In the genomic region with DNA sequence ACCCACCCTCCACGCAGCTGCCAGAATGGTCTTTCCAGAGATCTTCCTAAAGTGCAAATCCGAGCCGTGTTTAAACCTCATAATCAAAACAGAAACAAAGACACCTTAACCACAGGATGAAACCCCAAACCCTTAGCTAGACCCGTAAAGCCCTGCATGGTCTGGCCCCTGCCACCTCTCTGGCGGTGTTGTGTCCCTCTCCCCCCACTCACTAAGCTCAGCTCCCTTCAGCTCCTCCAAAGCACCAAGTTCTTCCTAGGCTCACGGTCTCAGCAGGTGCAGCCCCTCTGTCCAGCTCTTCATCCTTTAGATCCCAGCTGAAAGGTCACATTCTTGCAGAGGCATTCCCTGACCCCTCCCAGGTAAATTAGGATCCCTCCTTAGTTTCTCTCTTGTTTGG, we compare ENCODE assay signal across 24 cellular contexts. TPM values are rescaled to one million over a fixed set of nuclear protein-coding genes. Genes with fewer than 3 reads are reported as not detected.
DNase-seq lines count a peak whose midpoint lies in the region; ATAC-seq, FAIRE-seq and TF ChIP-seq lines count a peak whose summit lies in the region.
"Had no signal": no experiment of that assay in that cellular context is flagged by ENCODE, and none has a peak within 500 bp of the region (broad histone marks: within the 10 kb centered on the region; RNA-seq: fewer than 3 reads in every experiment).

No MANE protein-coding gene starts in this region.

- H4K5ac ChIP-seq in H1 (ENCODE audit: insufficient read length, low read depth, low read length) = no peak overlapping the region

- H3K27ac Mint-ChIP-seq in CD4-positive, alpha-beta memory T cell = peak overlapping the region in 1 of 7 donors; percentile 88
- H3K27ac Mint-ChIP-seq: mesothelial cell of epicardium had no signal

- no peaks in the 10 kb centered on the region for H3K79me2 ChIP-seq in H1 (ENCODE audit: control insufficient read depth in 1 of 2, insufficient read depth in 2 of 2, low read length in 2 of 2)

- H3K4me1 ChIP-seq in CD4-positive, alpha-beta memory T cell (ENCODE audit: insufficient read depth, low read length) = peaks cover 18% of the 10 kb centered on the region
- H3K4me1 ChIP-seq in H1 (replicated peaks in 1 of 4; ENCODE audit: control insufficient read depth in 3 of 4, insufficient read depth in 4 of 4, low read length in 3 of 4) = peaks cover 0 to 18% (median 4%) of the 10 kb centered on the region in 4 experiments; a peak in 4 of 7 replicates
- peaks cover 0 to 6% of the 10 kb centered on the region in 2 donors for H3K4me1 ChIP-seq in neuronal stem cell (ENCODE audit: control insufficient read depth in 2 of 2, insufficient read depth in 1 of 2, low read depth in 1 of 2, low read length in 2 of 2)
- H3K4me1 ChIP-seq: BE2C had no signal

- no peak for DNase-seq in CD4-positive, alpha-beta memory T cell
- DNase-seq in H7 = peak; percentile 7
- DNase-seq in H1 (ENCODE audit: low read depth in 1 of 2, low spot score in 2 of 2) = no peak
- DNase-seq in neuronal stem cell (ENCODE audit: low spot score) = no peak
- no peak for DNase-seq in stimulated activated naive CD8-positive, alpha-beta T cell treated with anti-CD3 and anti-CD28 coated beads, Interleukin-15, Interleukin-2, amounts not matched to agents 100 U/mL and 50 U/mL, for 24 hours
- DNase-seq in HPDE6-E6E7 (ENCODE audit: extremely low spot score) = no peak
- DNase-seq: activated CD4-positive, alpha-beta memory T cell treated with anti-CD3 and anti-CD28 coated beads, Interleukin-2, amount 10 ng/mL, durations not matched to agents 7 days and 5 days; activated T-cell treated with anti-CD3 and anti-CD28 coated beads, Interleukin-2, amount 50 U/mL, for 24 hours; amniotic stem cell; BE2C; DMS 273 treated with DMSO at 0.1 percent for 48 hours; dorsolateral prefrontal cortex; erythroblast; gastrocnemius medialis; left cardiac atrium; NCI-H526 treated with DMSO at 0.1 percent for 48 hours; retina; T-cell; thyroid gland had no signal

- peaks cover 10 to 17% of the 10 kb centered on the region in 2 donors for H3K27me3 Mint-ChIP-seq in CD4-positive, alpha-beta memory T cell

- H4K91ac ChIP-seq in H1 (replicated peaks; ENCODE audit: insufficient read length, low read length) = no peak overlapping the region
- no peak overlapping the region for H4K91ac ChIP-seq in neuronal stem cell (ENCODE audit: low read depth, low read length, poor library complexity)

- H2BK120ac ChIP-seq in H1 (replicated peaks; ENCODE audit: low read depth, low read length) (no peak overlapping the region), neuronal stem cell (ENCODE audit: low read depth, low read length) (peak overlapping the region; percentile 11)

- no peak overlapping the region for H3K4me2 ChIP-seq in H1 (ENCODE audit: insufficient read depth in 1 of 2, low read depth in 2 of 2, low read length in 2 of 2)
- no peak overlapping the region for H3K4me2 ChIP-seq in neuronal stem cell (ENCODE audit: insufficient read depth, low read length, poor library complexity, severe bottlenecking)

- no peak overlapping the region for H3K27ac ChIP-seq in CD4-positive, alpha-beta memory T cell (ENCODE audit: low read depth, low read length)
- H3K27ac ChIP-seq in H1 (ENCODE audit: low read depth, low read length) = no peak overlapping the region
- no peak overlapping the region for H3K27ac ChIP-seq in neuronal stem cell (replicated peaks; ENCODE audit: low read length)
- H3K27ac ChIP-seq: neutrophil, thyroid gland had no signal

- WGBS in H1 (ENCODE audit: extremely low coverage in 1 of 2, insufficient coverage in 1 of 2, insufficient read length in 1 of 2, insufficient replicate concordance in 2 of 2, low coverage in 1 of 2, low lambda C conversion rate in 2 of 2, missing lambda C conversion rate in 1 of 2), 2 experiments = 85% methylated on average over 6 of the region's 6 CpGs; no CpG with 5 or more reads in 1 of the 2 experiments
- WGBS in neuronal stem cell (ENCODE audit: extremely low coverage in 2 of 2, insufficient read length in 2 of 2, insufficient replicate concordance in 1 of 2), 2 donors = no CpG with 5 or more reads among the region's 6 CpGs

- H3K9me3 Mint-ChIP-seq in CD4-positive, alpha-beta memory T cell = no peaks in the 10 kb centered on the region
- H3K9me3 Mint-ChIP-seq: activated CD4-positive, alpha-beta memory T cell treated with anti-CD3 and anti-CD28 coated beads, Interleukin-2, amount 10 ng/mL, durations not matched to agents 7 days and 5 days; activated T-cell treated with anti-CD3 and anti-CD28 coated beads, Interleukin-2, amount 50 U/mL, for 24 hours; mesothelial cell of epicardium; T-cell had no signal

- H2BK12ac ChIP-seq in H1 (ENCODE audit: low read depth, low read length) (no peak overlapping the region), neuronal stem cell (ENCODE audit: low read length) (no peak overlapping the region)

- H3K27me3 ChIP-seq in CD4-positive, alpha-beta memory T cell (ENCODE audit: insufficient read depth, low read length) = peaks cover 7% of the 10 kb centered on the region
- H3K27me3 ChIP-seq in H7 (ENCODE audit: control insufficient read depth, insufficient read depth, low read length) = peaks cover 26% of the 10 kb centered on the region
- peaks cover 0 to 5% (median 2%) of the 10 kb centered on the region in 4 experiments; a peak in 4 of 7 replicates for H3K27me3 ChIP-seq in H1 (replicated peaks in 1 of 4; ENCODE audit: control insufficient read depth in 3 of 4, extremely low read depth in 1 of 4, insufficient read depth in 3 of 4, low read length in 3 of 4)
- peaks cover 0 to 65% (median 11%) of the 10 kb centered on the region in 3 experiments for H3K27me3 ChIP-seq in neuronal stem cell (ENCODE audit: control insufficient read depth in 3 of 3, insufficient read depth in 3 of 3, low read depth in 1 of 3, low read length in 3 of 3)
- H3K27me3 ChIP-seq: dorsolateral prefrontal cortex, thyroid gland had no signal

- H2AFZ ChIP-seq in H1 (ENCODE audit: low read length) = no peak overlapping the region
- H2AFZ ChIP-seq in neuronal stem cell (ENCODE audit: low read length) = no peak overlapping the region

- H3K4ac ChIP-seq in H1 (replicated peaks; ENCODE audit: insufficient read length, low read depth, low read length) (no peak overlapping the region), neuronal stem cell (ENCODE audit: low read length) (no peak overlapping the region)

- H3K23me2 ChIP-seq in H1 (ENCODE audit: low read depth, low read length) = peaks cover 6% of the 10 kb centered on the region; the same call in 1 of the 2 replicates

- no peak overlapping the region for H3K4me3 ChIP-seq in CD4-positive, alpha-beta memory T cell (ENCODE audit: low read length in 2 of 2)
- H3K4me3 ChIP-seq in H7 (ENCODE audit: insufficient read depth, low read depth, low read length) (no peak overlapping the region), H1 (ENCODE audit: extremely low read depth in 1 of 4, insufficient read depth in 2 of 4, low read depth in 3 of 4, low read length in 4 of 4) (no peak overlapping the region), neuronal stem cell (ENCODE audit: low read length in 2 of 2) (no peak overlapping the region)
- H3K4me3 ChIP-seq: dorsolateral prefrontal cortex, gastrocnemius medialis, thyroid gland had no signal

- TF ChIP-seq EP300 in H1 (IDR thresholded peaks at IDR 0.05; ENCODE audit: borderline replicate concordance in 1 of 2, low read depth in 2 of 2, low read length in 2 of 2) = no peak

- H2BK15ac ChIP-seq in H1 (ENCODE audit: low read length) = no peak overlapping the region
- no peak overlapping the region for H2BK15ac ChIP-seq in neuronal stem cell (ENCODE audit: low read length)

- no peaks in the 10 kb centered on the region for H4K20me1 ChIP-seq in H1 (replicated peaks in 1 of 2; ENCODE audit: control insufficient read depth in 1 of 2, insufficient read depth in 2 of 2, low read length in 2 of 2)

- no peaks in the 10 kb centered on the region for H3K36me3 ChIP-seq in CD4-positive, alpha-beta memory T cell (ENCODE audit: insufficient read depth, low read length)
- H3K36me3 ChIP-seq in H7 (replicated peaks; ENCODE audit: control insufficient read depth, insufficient read depth, low read length) (no peaks in the 10 kb centered on the region), H1 (ENCODE audit: control insufficient read depth in 2 of 4, insufficient read depth in 4 of 4, low read length in 3 of 4) (no peaks in the 10 kb centered on the region), neuronal stem cell (replicated peaks in 1 of 2; ENCODE audit: control insufficient read depth in 2 of 2, insufficient read depth in 2 of 2, low read length in 2 of 2) (no peaks in the 10 kb centered on the region)
- H3K36me3 ChIP-seq: BE2C, gastrocnemius medialis, neutrophil, thyroid gland had no signal

- no peak overlapping the region for H3K23ac ChIP-seq in H1 (ENCODE audit: insufficient read length)
- H3K23ac ChIP-seq in neuronal stem cell (ENCODE audit: low read depth, low read length, poor library complexity) = no peak overlapping the region

- H3K4me1 Mint-ChIP-seq in CD4-positive, alpha-beta memory T cell = peaks cover 4 to 23% (median 19%) of the 10 kb centered on the region in 4 donors

- FAIRE-seq in H1 (lab: Jason Lieb, UNC) = no peak
- FAIRE-seq: G401.6, H54 had no signal

- H2BK5ac ChIP-seq in H1 (ENCODE audit: low read depth, low read length) = no peak overlapping the region
- no peak overlapping the region for H2BK5ac ChIP-seq in neuronal stem cell (ENCODE audit: low read length)

- H3K56ac ChIP-seq in H1 (replicated peaks; ENCODE audit: insufficient read length, low read depth, low read length) = no peak overlapping the region

- H3K9ac ChIP-seq in H1 (replicated peaks in 1 of 4; ENCODE audit: extremely low read depth in 1 of 4, low read depth in 3 of 4, low read length in 3 of 4) = no peak overlapping the region
- H3K9ac ChIP-seq in neuronal stem cell (ENCODE audit: low read depth, low read length, poor library complexity) = no peak overlapping the region

- H3K14ac ChIP-seq in H1 (ENCODE audit: insufficient read length) (no peak overlapping the region), neuronal stem cell (ENCODE audit: low read length) (no peak overlapping the region)

- H3K36me3 Mint-ChIP-seq in CD4-positive, alpha-beta memory T cell = no peaks in the 10 kb centered on the region
- H3K36me3 Mint-ChIP-seq: mesothelial cell of epicardium, T-cell had no signal

- H4K8ac ChIP-seq in H1 (ENCODE audit: extremely low read depth, insufficient read depth, low read length) (no peak overlapping the region), neuronal stem cell (ENCODE audit: low read depth, low read length) (no peak overlapping the region)

- CTCF ChIA-PET in CD4-positive, alpha-beta memory T cell (lab: Charles Lee; ENCODE audit: partially characterized antibody) = interaction anchor here (0.7 to 11.9 kb wide), 12 partner anchors 15 to 523 kb away, joined by 3 to 219 read pairs (median 5); a partner anchor contains a TSS
- CTCF ChIA-PET in H1 (lab: Charles Lee; ENCODE audit: partially characterized antibody) = interaction anchor here (0.6 to 10.3 kb wide), 20 partner anchors 8 to 426 kb away, joined by 3 to 310 read pairs (median 4); a partner anchor contains a TSS

- peak overlapping the region in 7 of 8 donors; percentile 1 to 86 (median 53) for H3K4me3 Mint-ChIP-seq in CD4-positive, alpha-beta memory T cell

- no peaks in the 10 kb centered on the region for H3K9me3 ChIP-seq in CD4-positive, alpha-beta memory T cell (ENCODE audit: control insufficient read depth in 1 of 2, low read length in 2 of 2)
- H3K9me3 ChIP-seq in H1 (ENCODE audit: insufficient read depth in 2 of 2, low read depth in 1 of 2, low read length in 1 of 2) (no peaks in the 10 kb centered on the region), neuronal stem cell (replicated peaks in 1 of 2; ENCODE audit: control insufficient read depth in 2 of 2, insufficient read depth in 1 of 2, low read depth in 1 of 2, low read length in 2 of 2) (no peaks in the 10 kb centered on the region)
- H3K9me3 ChIP-seq: BE2C, gastrocnemius medialis, neutrophil, thyroid gland had no signal

- POLR2A ChIA-PET in CD4-positive, alpha-beta memory T cell (lab: Charles Lee; ENCODE audit: partially characterized antibody) = interaction anchor here (1.2 to 4.4 kb wide), 2 partner anchors 106 to 124 kb away, joined by 4 to 28 read pairs; a partner anchor contains a TSS
- POLR2A ChIA-PET in H1 (lab: Charles Lee; ENCODE audit: partially characterized antibody) = interaction anchor here (0.6 to 3.0 kb wide), 8 partner anchors 15 to 192 kb away, joined by 3 to 12 read pairs (median 4); a partner anchor contains a TSS

- H2BK20ac ChIP-seq in H1 (ENCODE audit: low read length) = no peak overlapping the region

- ATAC-seq in stimulated activated naive CD8-positive, alpha-beta T cell treated with anti-CD3 and anti-CD28 coated beads, Interleukin-15, Interleukin-2, amounts not matched to agents 100 U/mL and 50 U/mL, for 24 hours = no peak
- no peak for ATAC-seq in GM18873 (IDR thresholded peaks at IDR 0.05; ENCODE audit: low FRiP score, unreplicated experiment)
- ATAC-seq: gastrocnemius medialis, left cardiac atrium, T-cell had no signal

- no peak overlapping the region for H3K18ac ChIP-seq in H1 (ENCODE audit: extremely low read depth, low read length)
- H3K18ac ChIP-seq in neuronal stem cell (ENCODE audit: low read length) = no peak overlapping the region

- intact Hi-C loops in CD4-positive, alpha-beta memory T cell (cut with micrococcal nuclease) = loop anchor here (2.0 kb wide), 1 partner anchor 218 kb away; a partner anchor contains a TSS

- TF ChIP-seq RAD21 in H1 (IDR thresholded peaks at IDR 0.05 in 1 of 2, conservative IDR thresholded peaks at IDR 0.05 in 1 of 2; ENCODE audit: low read depth in 2 of 2, low read length in 2 of 2) = no peak

- H3K79me1 ChIP-seq in H1 (ENCODE audit: low read depth, low read length) (no peaks in the 10 kb centered on the region), neuronal stem cell (ENCODE audit: low read depth, low read length) (peaks cover 3% of the 10 kb centered on the region)

- no peak for TF ChIP-seq POLR2A in H1 (IDR thresholded peaks at IDR 0.05; ENCODE audit: control extremely low read depth in 1 of 2, low read depth in 2 of 2, low read length in 2 of 2)

- TF ChIP-seq CTCF in H1 (IDR thresholded peaks at IDR 0.05; ENCODE audit: control extremely low read depth in 1 of 3, insufficient read depth in 1 of 3, low read depth in 1 of 3, low read length in 3 of 3) = no peak

- H2AK5ac ChIP-seq in H1 (ENCODE audit: low read depth, low read length) = 0 out of 2 replicates have a peak overlapping the region, but pooled peaks have one; percentile 30
- no peak overlapping the region for H2AK5ac ChIP-seq in neuronal stem cell (ENCODE audit: low read depth, low read length)

RNA-seq across cellular contexts. Expression of a gene that starts 4.4 kb away (rescaled TPM):
- not detected for total RNA-seq in CD4-positive, alpha-beta memory T cell
- not detected for polyA plus RNA-seq in CD4-positive, alpha-beta memory T cell
- 1.7 and 2.4 TPM in 2 replicates for total RNA-seq in H7 (2014; rRNA removed; shearing (Covaris generic))
- total RNA-seq in H1 (2021; fragmentation: NEBNext Ultra II Directional; extraction: Animal tissue kit (Norgen Biotek cat#: 25700)) = 3.3 and 3.7 TPM in 2 replicates
- 2.5 and 3.1 TPM in 2 replicates for polyA plus RNA-seq in H1 (2011; rRNA removed)
- 2.6 TPM for polyA plus RNA-seq in H1 (2011; cell fraction: cytosol; rRNA removed)
- 4.2 TPM for polyA plus RNA-seq in H1 (2011; cell fraction: nucleus; rRNA removed)
- 3.4 to 4.1 TPM (median 3.6 TPM) in 4 replicates for polyA plus RNA-seq in H1 (2012, experiment 1 of 2)
- 2.9 TPM for polyA plus RNA-seq in H1 (2012, experiment 2 of 2)
- 1.9 TPM for polyA plus RNA-seq in H1 (2013, experiment 1 of 2)
- polyA plus RNA-seq in H1 (2013, experiment 2 of 2) = 2.5 TPM
- 2.0 and 3.1 TPM in 2 replicates for polyA minus RNA-seq in H1 (2011; rRNA and poly(A)+ RNA removed)
- polyA minus RNA-seq in H1 (2011; cell fraction: cytosol; rRNA and poly(A)+ RNA removed) = 1.8 TPM
- 3.9 TPM for polyA minus RNA-seq in H1 (2011; cell fraction: nucleus; rRNA and poly(A)+ RNA removed)
- polyA plus RNA-seq in neuronal stem cell (2013, experiment 1 of 2) = 2.9 TPM
- 2.8 TPM for polyA plus RNA-seq in neuronal stem cell (2013, experiment 2 of 2)
- total RNA-seq: activated CD4-positive, alpha-beta memory T cell treated with anti-CD3 and anti-CD28 coated beads, Interleukin-2, amount 10 ng/mL, durations not matched to agents 7 days and 5 days; T-cell had no signal
